In genomic region chr3:15409239-15409638, GRCh38 we compare ENCODE assay signal across 26 cellular contexts. TPM values are rescaled to one million over a fixed set of nuclear protein-coding genes. Genes with fewer than 3 reads are reported as not detected.
DNase-seq lines count a peak whose midpoint lies in the region; ATAC-seq and TF ChIP-seq lines count a peak whose summit lies in the region.
"Had no signal": no experiment of that assay in that cellular context is flagged by ENCODE, and none has a peak within 500 bp of the region (broad histone marks: within the 10 kb centered on the region; RNA-seq: fewer than 3 reads in every experiment).

No MANE protein-coding gene starts in this region.

- ATAC-seq in lower lobe of right lung (peak; percentile 20 to 41), foreskin keratinocyte (no peak), left colon (no peak)
- ATAC-seq: activated T-cell treated with anti-CD3 and anti-CD28 coated beads, Interleukin-2, amount 50 U/mL, for 72 hours; stimulated activated effector memory CD8-positive, alpha-beta T cell treated with anti-CD3 and anti-CD28 coated beads, Interleukin-12 subunit alpha, Interleukin-12 subunit beta, amount 100 ng/mL, for 72 hours had no signal

- H3K4me3 ChIP-seq in choroid plexus epithelial cell (ENCODE audit: low read depth, low read length) = no peak overlapping the region
- H3K4me3 ChIP-seq in lower lobe of right lung = no peak overlapping the region
- H3K4me3 ChIP-seq: adrenal gland, PC-9, SK-N-MC, transverse colon had no signal

- H3K9me3 ChIP-seq in lower lobe of right lung = no peaks in the 10 kb centered on the region
- H3K9me3 ChIP-seq: adrenal gland, transverse colon had no signal

- no peak overlapping the region for H3K27ac Mint-ChIP-seq in activated CD4-positive, alpha-beta T cell treated with anti-CD3 and anti-CD28 coated beads, Interleukin-2, amount 10 ng/mL, durations not matched to agents 7 days and 5 days
- H3K27ac Mint-ChIP-seq: activated CD4-positive, alpha-beta memory T cell treated with anti-CD3 and anti-CD28 coated beads for 36 hours; activated T-cell treated with anti-CD3 and anti-CD28 coated beads, Interleukin-2, amount 50 U/mL, for 72 hours; CD4-positive, alpha-beta T cell; HFFc6; IgD-negative memory B cell; nephron; T-helper 1 cell treated with Interleukin-12 subunit alpha and Interleukin-12 subunit beta and Interleukin-4 antibody, amounts not matched to agents 30 μg/mL and 1 μg/mL, for 36 hours had no signal

- TF ChIP-seq CTCF in choroid plexus epithelial cell (conservative IDR thresholded peaks at IDR 0.05; ENCODE audit: low read depth, low read length) (no peak), lower lobe of right lung (IDR thresholded peaks at IDR 0.05) (no peak), foreskin keratinocyte (conservative IDR thresholded peaks at IDR 0.05) (no peak)

- no peaks in the 10 kb centered on the region for H3K4me1 Mint-ChIP-seq in activated CD4-positive, alpha-beta T cell treated with anti-CD3 and anti-CD28 coated beads, Interleukin-2, amount 10 ng/mL, durations not matched to agents 7 days and 5 days
- H3K4me1 Mint-ChIP-seq: nephron; stimulated activated effector memory CD8-positive, alpha-beta T cell treated with anti-CD3 and anti-CD28 coated beads, Interleukin-12 subunit alpha, Interleukin-12 subunit beta, amount 100 ng/mL, for 72 hours had no signal

- DNase-seq in SKM-1 treated with dmso at 0.1 percent for 144 hours (lab: John Stamatoyannopoulos, UW; ENCODE audit: unreplicated experiment) = peak; percentile 16
- no peak for DNase-seq in SKM-1 (lab: John Stamatoyannopoulos, UW; ENCODE audit: unreplicated experiment)
- peak; percentile 56 for DNase-seq in choroid plexus epithelial cell (ENCODE audit: low read depth)
- DNase-seq in lower lobe of right lung = no peak
- no peak for DNase-seq in foreskin keratinocyte
- DNase-seq in left colon = no peak
- no peak for DNase-seq in activated CD4-positive, alpha-beta T cell treated with anti-CD3 and anti-CD28 coated beads, Interleukin-2, amount 10 ng/mL, durations not matched to agents 7 days and 5 days
- DNase-seq in NCI-H2107 treated with DMSO at 0.1 percent for 48 hours (lab: John Stamatoyannopoulos, UW; ENCODE audit: unreplicated experiment) = no peak
- DNase-seq: 8988T; activated CD4-positive, alpha-beta memory T cell treated with anti-CD3 and anti-CD28 coated beads for 36 hours; activated naive CD4-positive, alpha-beta T cell; activated T-cell treated with anti-CD3 and anti-CD28 coated beads, Interleukin-2, amount 50 U/mL, for 72 hours; adrenal gland; brain microvascular endothelial cell; CD4-positive, alpha-beta T cell; HFFc6; NCI-H1105; NCI-H1930; NCI-H526; PC-9; transverse colon had no signal

- H3K4me1 ChIP-seq in lower lobe of right lung (peaks cover 18% of the 10 kb centered on the region), foreskin keratinocyte (no peaks in the 10 kb centered on the region)

- CTCF ChIA-PET in activated CD4-positive, alpha-beta T cell treated with anti-CD3 and anti-CD28 coated beads, Interleukin-2, amount 10 ng/mL, durations not matched to agents 7 days and 5 days (lab: Charles Lee) = interaction anchor here (0.6 to 1.5 kb wide), 2 partner anchors 202 to 207 kb away, joined by 4 read pairs; no protein-coding TSS in a partner anchor

- POLR2A ChIA-PET in activated CD4-positive, alpha-beta T cell treated with anti-CD3 and anti-CD28 coated beads, Interleukin-2, amount 10 ng/mL, durations not matched to agents 7 days and 5 days (lab: Charles Lee) = no interaction called here

- intact Hi-C loops in lower lobe of right lung (cut with DNase I) (no loop called here), left colon (cut with DNase I, micrococcal nuclease) (loop anchor here in 1 of 2 donors (10.0 kb wide), 1 partner anchor 154 kb away; no protein-coding TSS in a partner anchor)

- no peak overlapping the region for H3K4me3 Mint-ChIP-seq in activated CD4-positive, alpha-beta T cell treated with anti-CD3 and anti-CD28 coated beads, Interleukin-2, amount 10 ng/mL, durations not matched to agents 7 days and 5 days
- H3K4me3 Mint-ChIP-seq: activated CD4-positive, alpha-beta memory T cell treated with anti-CD3 and anti-CD28 coated beads for 36 hours; activated T-cell treated with anti-CD3 and anti-CD28 coated beads, Interleukin-2, amount 50 U/mL, for 72 hours; CD4-positive, alpha-beta T cell; HFFc6; IgD-negative memory B cell; nephron; stimulated activated effector memory CD8-positive, alpha-beta T cell treated with anti-CD3 and anti-CD28 coated beads, Interleukin-12 subunit alpha, Interleukin-12 subunit beta, amount 100 ng/mL, for 72 hours; T-helper 1 cell treated with Interleukin-12 subunit alpha and Interleukin-12 subunit beta and Interleukin-4 antibody, amounts not matched to agents 30 μg/mL and 1 μg/mL, for 36 hours had no signal

- peaks cover 22% of the 10 kb centered on the region for H3K36me3 Mint-ChIP-seq in activated CD4-positive, alpha-beta T cell treated with anti-CD3 and anti-CD28 coated beads, Interleukin-2, amount 10 ng/mL, durations not matched to agents 7 days and 5 days (ENCODE audit: low read depth)
- H3K36me3 Mint-ChIP-seq: IgD-negative memory B cell had no signal

- H3K27me3 Mint-ChIP-seq in activated CD4-positive, alpha-beta T cell treated with anti-CD3 and anti-CD28 coated beads, Interleukin-2, amount 10 ng/mL, durations not matched to agents 7 days and 5 days = no peaks in the 10 kb centered on the region
- H3K27me3 Mint-ChIP-seq: activated CD4-positive, alpha-beta memory T cell treated with anti-CD3 and anti-CD28 coated beads for 36 hours; CD4-positive, alpha-beta T cell; IgD-negative memory B cell had no signal

- H3K27ac ChIP-seq in lower lobe of right lung (no peak overlapping the region), foreskin keratinocyte (no peak overlapping the region)
- H3K27ac ChIP-seq: adrenal gland, brain microvascular endothelial cell, PC-9, SK-N-MC, transverse colon had no signal

- H3K36me3 ChIP-seq in lower lobe of right lung = peaks cover 53% of the 10 kb centered on the region

- H3K27me3 ChIP-seq in lower lobe of right lung (ENCODE audit: low read depth) (no peaks in the 10 kb centered on the region), foreskin keratinocyte (no peaks in the 10 kb centered on the region)
- H3K27me3 ChIP-seq: adrenal gland, brain microvascular endothelial cell, transverse colon had no signal

- H3K9me3 Mint-ChIP-seq in activated CD4-positive, alpha-beta T cell treated with anti-CD3 and anti-CD28 coated beads, Interleukin-2, amount 10 ng/mL, durations not matched to agents 7 days and 5 days = no peaks in the 10 kb centered on the region
- H3K9me3 Mint-ChIP-seq: activated CD4-positive, alpha-beta memory T cell treated with anti-CD3 and anti-CD28 coated beads for 36 hours; activated T-cell treated with anti-CD3 and anti-CD28 coated beads, Interleukin-2, amount 50 U/mL, for 72 hours; CD4-positive, alpha-beta T cell; HFFc6; IgD-negative memory B cell; nephron; stimulated activated effector memory CD8-positive, alpha-beta T cell treated with anti-CD3 and anti-CD28 coated beads, Interleukin-12 subunit alpha, Interleukin-12 subunit beta, amount 100 ng/mL, for 72 hours; T-helper 1 cell treated with Interleukin-12 subunit alpha and Interleukin-12 subunit beta and Interleukin-4 antibody, amounts not matched to agents 30 μg/mL and 1 μg/mL, for 36 hours had no signal

RNA-seq across cellular contexts. Expression of gene METTL6, which starts 18.1 kb away (rescaled TPM):
- total RNA-seq in lower lobe of right lung (18.1 TPM), foreskin keratinocyte (16.7 and 18.1 TPM in 2 replicates), left colon (1 to 10 TPM; 6.3 to 8.0 TPM)
- 12.9 and 15.4 TPM in 2 replicates for polyA plus RNA-seq in foreskin keratinocyte
- total RNA-seq in activated CD4-positive, alpha-beta T cell treated with anti-CD3 and anti-CD28 coated beads, Interleukin-2, amount 10 ng/mL, durations not matched to agents 7 days and 5 days = 10 to 100 TPM; 15.8 to 19.4 TPM

RNA-seq across cellular contexts. Expression of gene EAF1, which starts 18.2 kb away (rescaled TPM):
- total RNA-seq in lower lobe of right lung = 25.6 TPM
- total RNA-seq in foreskin keratinocyte = 18.0 and 18.9 TPM in 2 replicates
- 4.3 and 5.0 TPM in 2 replicates for polyA plus RNA-seq in foreskin keratinocyte
- total RNA-seq in left colon = 10 to 100 TPM; 21.4 to 22.4 TPM
- 10 to 100 TPM; 30.6 to 32.5 TPM for total RNA-seq in activated CD4-positive, alpha-beta T cell treated with anti-CD3 and anti-CD28 coated beads, Interleukin-2, amount 10 ng/mL, durations not matched to agents 7 days and 5 days

Comparison
In these comparisons a context has a peak if more than half of its experiments do, and no peak if none do; other contexts are left out.
1. DNase-seq: peak in SKM-1 treated with dmso at 0.1 percent for 144 hours (single experiment) and choroid plexus epithelial cell (single experiment); none in SKM-1 (single experiment), lower lobe of right lung (single experiment), foreskin keratinocyte (0 of 2), left colon (0 of 2), activated CD4-positive, alpha-beta T cell treated with anti-CD3 and anti-CD28 coated beads, Interleukin-2, amount 10 ng/mL, durations not matched to agents 7 days and 5 days (single experiment) and NCI-H2107 treated with DMSO at 0.1 percent for 48 hours (single experiment).
2. ATAC-seq: peak in lower lobe of right lung (2 of 2); none in foreskin keratinocyte (single experiment) and left colon (single experiment).